ENCODE assay signal across 25 cellular contexts in the genomic region with DNA sequence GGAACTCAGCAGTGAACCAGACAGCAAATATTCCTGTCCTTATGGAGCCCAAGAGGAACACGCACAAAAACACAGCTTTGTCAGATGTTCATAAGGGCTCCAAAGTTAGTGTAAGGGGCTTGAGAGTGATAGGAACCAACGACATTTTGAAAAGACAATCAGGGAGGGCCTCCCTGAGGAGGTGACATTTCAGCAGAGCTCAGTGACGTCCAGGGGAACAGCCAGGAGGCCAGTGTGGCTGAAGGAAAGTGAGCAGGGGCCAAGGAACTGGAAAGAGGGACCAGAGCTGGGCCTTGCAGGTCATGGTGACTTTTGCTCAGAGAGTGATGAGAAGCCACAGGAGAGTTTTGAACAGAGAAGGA. TPM values are rescaled to one million over a fixed set of nuclear protein-coding genes. Genes with fewer than 3 reads are reported as not detected.
DNase-seq lines count a peak whose midpoint lies in the region; ATAC-seq and TF ChIP-seq lines count a peak whose summit lies in the region.
"Had no signal": no experiment of that assay in that cellular context is flagged by ENCODE, and none has a peak within 500 bp of the region (broad histone marks: within the 10 kb centered on the region; RNA-seq: fewer than 3 reads in every experiment).

No MANE protein-coding gene starts in this region.

- peak overlapping the region; percentile 2 for H3K27ac Mint-ChIP-seq in activated T-cell treated with anti-CD3 and anti-CD28 coated beads, Interleukin-2, amount 50 U/mL, for 72 hours
- peak overlapping the region; percentile 48 for H3K27ac Mint-ChIP-seq in activated CD8-positive, alpha-beta T cell treated with anti-CD3 and anti-CD28 coated beads, Interleukin-2, amount 10 ng/mL, durations not matched to agents 7 days and 5 days
- peak overlapping the region; percentile 81 for H3K27ac Mint-ChIP-seq in central memory CD8-positive, alpha-beta T cell (ENCODE audit: low read depth)
- H3K27ac Mint-ChIP-seq in nephron progenitor cell (peak overlapping the region; percentile 60), endodermal cell (no peak overlapping the region)
- H3K27ac Mint-ChIP-seq: activated naive CD4-positive, alpha-beta T cell treated with anti-CD3 and anti-CD28 coated beads, Interleukin-2, amount 10 ng/mL, durations not matched to agents 7 days and 5 days; B cell; immature natural killer cell; T-helper 17 cell had no signal

- H3K27me3 Mint-ChIP-seq in activated T-cell treated with anti-CD3 and anti-CD28 coated beads, Interleukin-2, amount 50 U/mL, for 72 hours (ENCODE audit: low read depth), result no peaks in the 10 kb centered on the region
- no peaks in the 10 kb centered on the region for H3K27me3 Mint-ChIP-seq in activated CD8-positive, alpha-beta T cell treated with anti-CD3 and anti-CD28 coated beads, Interleukin-2, amount 10 ng/mL, durations not matched to agents 7 days and 5 days (ENCODE audit: low read depth)
- no peaks in the 10 kb centered on the region for H3K27me3 Mint-ChIP-seq in central memory CD8-positive, alpha-beta T cell
- H3K27me3 Mint-ChIP-seq in nephron progenitor cell (ENCODE audit: low read depth, poor library complexity) (peaks cover 3% of the 10 kb centered on the region), endodermal cell (ENCODE audit: insufficient read depth) (no peaks in the 10 kb centered on the region)
- H3K27me3 Mint-ChIP-seq: activated naive CD4-positive, alpha-beta T cell treated with anti-CD3 and anti-CD28 coated beads, Interleukin-2, amount 10 ng/mL, durations not matched to agents 7 days and 5 days; B cell; T-helper 17 cell had no signal

- H3K4me3 ChIP-seq in endodermal cell (ENCODE audit: low read length), result no peak overlapping the region
- H3K4me3 ChIP-seq: ascending aorta, coronary artery, Peyer's patch, transverse colon had no signal

- no peaks in the 10 kb centered on the region for H3K36me3 Mint-ChIP-seq in activated T-cell treated with anti-CD3 and anti-CD28 coated beads, Interleukin-2, amount 50 U/mL, for 72 hours (ENCODE audit: insufficient read depth in 2 of 2)
- no peaks in the 10 kb centered on the region for H3K36me3 Mint-ChIP-seq in activated CD8-positive, alpha-beta T cell treated with anti-CD3 and anti-CD28 coated beads, Interleukin-2, amount 10 ng/mL, durations not matched to agents 7 days and 5 days (ENCODE audit: low read depth)
- peaks cover 2% of the 10 kb centered on the region for H3K36me3 Mint-ChIP-seq in central memory CD8-positive, alpha-beta T cell (ENCODE audit: insufficient read depth)
- no peaks in the 10 kb centered on the region for H3K36me3 Mint-ChIP-seq in nephron progenitor cell (ENCODE audit: low read depth)
- H3K36me3 Mint-ChIP-seq in endodermal cell (ENCODE audit: low read depth), result no peaks in the 10 kb centered on the region
- H3K36me3 Mint-ChIP-seq: activated naive CD4-positive, alpha-beta T cell treated with anti-CD3 and anti-CD28 coated beads, Interleukin-2, amount 10 ng/mL, durations not matched to agents 7 days and 5 days had no signal

- POLR2A ChIA-PET in activated CD8-positive, alpha-beta T cell treated with anti-CD3 and anti-CD28 coated beads, Interleukin-2, amount 10 ng/mL, durations not matched to agents 7 days and 5 days (lab: Charles Lee), result interaction anchor here (0.5 to 1.3 kb wide), 2 partner anchors 14 to 29 kb away, joined by 3 to 4 read pairs; no protein-coding TSS in a partner anchor

- no peak overlapping the region for H3K27ac ChIP-seq in endodermal cell (ENCODE audit: low read depth, low read length)
- H3K27ac ChIP-seq: ascending aorta, coronary artery, neutrophil, Peyer's patch, transverse colon had no signal

- H3K4me1 Mint-ChIP-seq in activated T-cell treated with anti-CD3 and anti-CD28 coated beads, Interleukin-2, amount 50 U/mL, for 72 hours (ENCODE audit: low read depth), result peaks cover 37% of the 10 kb centered on the region
- peaks cover 14% of the 10 kb centered on the region for H3K4me1 Mint-ChIP-seq in activated CD8-positive, alpha-beta T cell treated with anti-CD3 and anti-CD28 coated beads, Interleukin-2, amount 10 ng/mL, durations not matched to agents 7 days and 5 days (ENCODE audit: low read depth)
- peaks cover 57% of the 10 kb centered on the region for H3K4me1 Mint-ChIP-seq in central memory CD8-positive, alpha-beta T cell
- peaks cover 52% of the 10 kb centered on the region for H3K4me1 Mint-ChIP-seq in nephron progenitor cell
- H3K4me1 Mint-ChIP-seq in endodermal cell, result peaks cover 19% of the 10 kb centered on the region
- H3K4me1 Mint-ChIP-seq: activated naive CD4-positive, alpha-beta T cell treated with anti-CD3 and anti-CD28 coated beads, Interleukin-2, amount 10 ng/mL, durations not matched to agents 7 days and 5 days; B cell; immature natural killer cell had no signal

- 78 to 87% methylated on average over 3 of the region's 3 CpGs for WGBS in endodermal cell (ENCODE audit: insufficient coverage in 1 of 2, insufficient read length in 1 of 2), 2 experiments

- CTCF ChIA-PET in activated CD8-positive, alpha-beta T cell treated with anti-CD3 and anti-CD28 coated beads, Interleukin-2, amount 10 ng/mL, durations not matched to agents 7 days and 5 days (lab: Charles Lee), result interaction anchor here (1.3 to 2.4 kb wide), 3 partner anchors 10 to 48 kb away, joined by 3 to 8 read pairs (median 7); no protein-coding TSS in a partner anchor

- H3K9me3 ChIP-seq in endodermal cell (ENCODE audit: control insufficient read depth, low read length), result no peaks in the 10 kb centered on the region
- H3K9me3 ChIP-seq: ascending aorta, neutrophil, Peyer's patch, transverse colon had no signal

- H3K9ac ChIP-seq in endodermal cell (ENCODE audit: extremely low read depth, low read length, poor library complexity, severe bottlenecking), result no peak overlapping the region

- H3K36me3 ChIP-seq in endodermal cell (ENCODE audit: control insufficient read depth, insufficient read depth, low read length), result no peaks in the 10 kb centered on the region
- H3K36me3 ChIP-seq: ascending aorta, neutrophil, Peyer's patch, transverse colon had no signal

- TF ChIP-seq CTCF in nephron progenitor cell (IDR thresholded peaks at IDR 0.05) (no peak), endodermal cell (conservative IDR thresholded peaks at IDR 0.05) (no peak)

- ATAC-seq in activated T-cell treated with anti-CD3 and anti-CD28 coated beads, Interleukin-2, amount 50 U/mL, for 72 hours (replicated peaks in 1 of 2), result no peak
- no peak for ATAC-seq in activated CD8-positive, alpha-beta T cell treated with anti-CD3 and anti-CD28 coated beads, Interleukin-2, amount 10 ng/mL, durations not matched to agents 7 days and 5 days
- ATAC-seq in central memory CD8-positive, alpha-beta T cell (replicated peaks; ENCODE audit: extremely low read depth, poor library complexity, severe bottlenecking), result no peak
- ATAC-seq in HG03025 (IDR thresholded peaks at IDR 0.05; ENCODE audit: low FRiP score, unreplicated experiment) (no peak), GM21786 (IDR thresholded peaks at IDR 0.05; ENCODE audit: unreplicated experiment) (no peak)
- ATAC-seq: HCT116, left colon, sciatic nerve, T-helper 17 cell had no signal

- DNase-seq in activated T-cell treated with anti-CD3 and anti-CD28 coated beads, Interleukin-2, amount 50 U/mL, for 72 hours, result no peak
- no peak for DNase-seq in activated T-cell treated with anti-CD3 and anti-CD28 coated beads, Interleukin-2, amount 50 U/mL, for 1 hour
- no peak for DNase-seq in activated CD8-positive, alpha-beta T cell treated with anti-CD3 and anti-CD28 coated beads, Interleukin-2, amount 10 ng/mL, durations not matched to agents 7 days and 5 days
- no peak for DNase-seq in central memory CD8-positive, alpha-beta T cell (ENCODE audit: low spot score in 2 of 2)
- no peak for DNase-seq in nephron progenitor cell
- no peak for DNase-seq in endodermal cell
- DNase-seq: activated naive CD4-positive, alpha-beta T cell treated with anti-CD3 and anti-CD28 coated beads, Interleukin-2, amount 10 ng/mL, durations not matched to agents 7 days and 5 days; effector memory CD4-positive, alpha-beta T cell; left colon; NCI-H1417 treated with DMSO at 0.1 percent for 48 hours; NCI-H2081 treated with DMSO at 0.1 percent for 48 hours; NCI-H748 treated with DMSO at 0.1 percent for 48 hours; Peyer's patch; SHP77; T-helper 17 cell; transverse colon had no signal

- H3K4me3 Mint-ChIP-seq in activated T-cell treated with anti-CD3 and anti-CD28 coated beads, Interleukin-2, amount 50 U/mL, for 72 hours, result no peak overlapping the region
- H3K4me3 Mint-ChIP-seq in activated CD8-positive, alpha-beta T cell treated with anti-CD3 and anti-CD28 coated beads, Interleukin-2, amount 10 ng/mL, durations not matched to agents 7 days and 5 days, result no peak overlapping the region
- H3K4me3 Mint-ChIP-seq in central memory CD8-positive, alpha-beta T cell, result peak overlapping the region; percentile 31
- H3K4me3 Mint-ChIP-seq in nephron progenitor cell (no peak overlapping the region), endodermal cell (no peak overlapping the region)
- H3K4me3 Mint-ChIP-seq: activated naive CD4-positive, alpha-beta T cell treated with anti-CD3 and anti-CD28 coated beads, Interleukin-2, amount 10 ng/mL, durations not matched to agents 7 days and 5 days; B cell; T-helper 17 cell had no signal

- H3K4me1 ChIP-seq in endodermal cell (ENCODE audit: control insufficient read depth, insufficient read depth, low read length), result peaks cover 8% of the 10 kb centered on the region
- H3K4me1 ChIP-seq: ascending aorta, Peyer's patch, transverse colon had no signal

- no peaks in the 10 kb centered on the region for H3K9me3 Mint-ChIP-seq in activated T-cell treated with anti-CD3 and anti-CD28 coated beads, Interleukin-2, amount 50 U/mL, for 72 hours
- H3K9me3 Mint-ChIP-seq in activated CD8-positive, alpha-beta T cell treated with anti-CD3 and anti-CD28 coated beads, Interleukin-2, amount 10 ng/mL, durations not matched to agents 7 days and 5 days (ENCODE audit: insufficient read depth), result no peaks in the 10 kb centered on the region
- no peaks in the 10 kb centered on the region for H3K9me3 Mint-ChIP-seq in central memory CD8-positive, alpha-beta T cell
- no peaks in the 10 kb centered on the region for H3K9me3 Mint-ChIP-seq in nephron progenitor cell
- no peaks in the 10 kb centered on the region for H3K9me3 Mint-ChIP-seq in endodermal cell
- H3K9me3 Mint-ChIP-seq: activated naive CD4-positive, alpha-beta T cell treated with anti-CD3 and anti-CD28 coated beads, Interleukin-2, amount 10 ng/mL, durations not matched to agents 7 days and 5 days; immature natural killer cell had no signal

- H3K27me3 ChIP-seq in endodermal cell (ENCODE audit: control insufficient read depth, insufficient read depth, low read length, poor library complexity, severe bottlenecking), result no peaks in the 10 kb centered on the region
- H3K27me3 ChIP-seq: ascending aorta, Peyer's patch, transverse colon had no signal

RNA-seq across cellular contexts. Expression of a gene that starts 16.1 kb away (rescaled TPM):
- total RNA-seq in activated T-cell treated with anti-CD3 and anti-CD28 coated beads, Interleukin-2, amount 50 U/mL, for 72 hours, result 10 to 100 TPM; 28.2 to 30.0 TPM
- total RNA-seq in activated CD8-positive, alpha-beta T cell treated with anti-CD3 and anti-CD28 coated beads, Interleukin-2, amount 10 ng/mL, durations not matched to agents 7 days and 5 days, result 10 to 100 TPM; 22.2 to 24.5 TPM
- total RNA-seq in endodermal cell, result 10 to 100 TPM; 39.6 to 50.7 TPM
- polyA plus RNA-seq in endodermal cell (2013, experiment 1 of 2), result 44.8 TPM
- polyA plus RNA-seq in endodermal cell (2013, experiment 2 of 2), result 45.4 TPM
